Comparison of ENCODE assay signal across 14 cellular contexts in genomic region chr4:122117743-122118142, GRCh38. TPM values are rescaled to one million over a fixed set of nuclear protein-coding genes. Genes with fewer than 3 reads are reported as not detected.
DNase-seq lines count a peak whose midpoint lies in the region; FAIRE-seq lines count a peak whose summit lies in the region.
"Had no signal": no experiment of that assay in that cellular context is flagged by ENCODE, and none has a peak within 500 bp of the region (broad histone marks: within the 10 kb centered on the region; RNA-seq: fewer than 3 reads in every experiment).

No MANE protein-coding gene starts in this region.

- peak; percentile 55 for DNase-seq in AG08395 (ENCODE audit: low spot score)
- peak; percentile 10 for DNase-seq in Daoy (ENCODE audit: low read depth)
- no peak for DNase-seq in T-helper 2 cell treated with Interferon-gamma antibody and Interleukin-4, amounts not matched to agents 5 μg/mL and 100 μg/mL, for 36 hours (ENCODE audit: low spot score)
- DNase-seq in fibroblast of peridontal ligament (ENCODE audit: extremely low read depth): peak; percentile 63
- DNase-seq in GM19239 (ENCODE audit: insufficient read length, low spot score): no peak
- DNase-seq in anterior cingulate cortex (lab: John Stamatoyannopoulos, UW): no peak
- no peak for DNase-seq in NCI-H345 treated with DMSO at 0.1 percent for 48 hours (lab: John Stamatoyannopoulos, UW; ENCODE audit: unreplicated experiment)
- no peak for DNase-seq in DMS153 treated with DMSO at 0.1 percent for 48 hours (lab: John Stamatoyannopoulos, UW; ENCODE audit: unreplicated experiment)
- DNase-seq: activated CD8-positive, alpha-beta memory T cell treated with anti-CD3 and anti-CD28 coated beads, Interleukin-2, amount 50 U/mL, for 4 hours; NCI-H1436; NCI-H774 had no signal

- H3K4me3 Mint-ChIP-seq in T-helper 2 cell treated with Interferon-gamma antibody and Interleukin-4, amounts not matched to agents 5 μg/mL and 100 μg/mL, for 36 hours: peak overlapping the region; percentile 3
- H3K4me3 Mint-ChIP-seq: neural crest cell had no signal

- H3K4me1 Mint-ChIP-seq in T-helper 2 cell treated with Interferon-gamma antibody and Interleukin-4, amounts not matched to agents 5 μg/mL and 100 μg/mL, for 36 hours (ENCODE audit: low read depth): peaks cover 17% of the 10 kb centered on the region
- H3K4me1 Mint-ChIP-seq: neural crest cell had no signal

- H3K36me3 Mint-ChIP-seq in T-helper 2 cell treated with Interferon-gamma antibody and Interleukin-4, amounts not matched to agents 5 μg/mL and 100 μg/mL, for 36 hours (ENCODE audit: low read depth): peaks cover 4% of the 10 kb centered on the region

- FAIRE-seq in GM19239 (lab: Jason Lieb, UNC): no peak
- FAIRE-seq: HTR-8/SVneo, keratinocyte had no signal

- H3K9me3 Mint-ChIP-seq in T-helper 2 cell treated with Interferon-gamma antibody and Interleukin-4, amounts not matched to agents 5 μg/mL and 100 μg/mL, for 36 hours: peaks cover 11% of the 10 kb centered on the region

- peak overlapping the region; percentile 14 for H3K27ac Mint-ChIP-seq in T-helper 2 cell treated with Interferon-gamma antibody and Interleukin-4, amounts not matched to agents 5 μg/mL and 100 μg/mL, for 36 hours

- H3K27me3 Mint-ChIP-seq in T-helper 2 cell treated with Interferon-gamma antibody and Interleukin-4, amounts not matched to agents 5 μg/mL and 100 μg/mL, for 36 hours (ENCODE audit: low read depth): no peaks in the 10 kb centered on the region

RNA-seq across cellular contexts. Expression of gene BLTP1, which starts 34.4 kb away (rescaled TPM):
- total RNA-seq in Daoy (2014; rRNA removed; shearing (Covaris generic)): 7.8 and 8.1 TPM in 2 replicates

Comparison
In these comparisons a context has a peak if more than half of its experiments do, and no peak if none do; other contexts are left out.
1. DNase-seq: peak in AG08395 (single experiment), Daoy (single experiment) and fibroblast of peridontal ligament (single experiment); none in T-helper 2 cell treated with Interferon-gamma antibody and Interleukin-4, amounts not matched to agents 5 μg/mL and 100 μg/mL, for 36 hours (single experiment), GM19239 (single experiment), anterior cingulate cortex (0 of 58), NCI-H345 treated with DMSO at 0.1 percent for 48 hours (single experiment) and DMS153 treated with DMSO at 0.1 percent for 48 hours (single experiment).